ENCODE assay signal across 32 cellular contexts in the genomic region with DNA sequence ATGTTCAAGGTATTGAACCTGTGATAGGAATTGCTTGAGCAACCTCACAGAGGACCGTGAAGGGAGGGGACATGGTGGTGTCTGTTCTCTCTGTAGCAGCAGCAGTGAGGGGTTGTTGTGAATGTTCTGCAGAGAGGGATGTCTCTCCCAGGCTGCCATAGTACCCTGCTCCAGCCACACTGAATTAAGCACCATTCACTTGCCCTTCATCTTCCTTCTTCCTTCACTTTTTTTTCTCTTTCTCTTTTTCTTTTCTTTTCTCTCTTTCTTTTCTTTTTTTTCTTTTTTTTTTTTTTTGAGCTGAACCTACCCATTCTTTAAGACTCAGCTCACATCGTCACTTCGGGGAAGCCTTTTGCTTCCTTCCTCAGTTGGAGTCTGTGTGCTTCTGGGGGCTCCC.
"Had no signal": no experiment of that assay in that cellular context is flagged by ENCODE, and none has a peak within 500 bp of the region (broad histone marks: within the 10 kb centered on the region; RNA-seq: fewer than 3 reads in every experiment).

No MANE protein-coding gene starts in this region.

- H3K9me3 ChIP-seq: adrenal gland, ascending aorta, body of pancreas, breast epithelium had no signal

- H3K4me1 ChIP-seq: adrenal gland, ascending aorta, body of pancreas, breast epithelium had no signal

- H3K4me3 ChIP-seq: adrenal gland, ascending aorta, body of pancreas, breast epithelium, cardiac muscle cell had no signal

- H3K27me3 ChIP-seq: adrenal gland, ascending aorta, body of pancreas, brain microvascular endothelial cell, breast epithelium, cardiac muscle cell had no signal

- H3K27ac ChIP-seq: adrenal gland, ascending aorta, body of pancreas, brain microvascular endothelial cell, breast epithelium, cardiac muscle cell had no signal

- FAIRE-seq: astrocyte, bronchial epithelial cell had no signal

- DNase-seq: activated effector memory CD4-positive, alpha-beta T cell treated with anti-CD3 and anti-CD28 coated beads, Interleukin-2, amount 50 U/mL, for 16 hours; activated effector memory CD4-positive, alpha-beta T cell treated with Interleukin-2 at 50 U/mL for 16 hours; activated gamma-delta T cell; activated gamma-delta T cell treated with Interleukin-2 at 50 U/mL for 16 hours; activated naive CD4-positive, alpha-beta T cell; activated naive CD4-positive, alpha-beta T cell treated with anti-CD3 and anti-CD28 coated beads for 36 hours; activated naive CD4-positive, alpha-beta T cell treated with anti-CD3 and anti-CD28 coated beads, Interleukin-2, amount 10 ng/mL, durations not matched to agents 7 days and 5 days; activated naive CD4-positive, alpha-beta T cell treated with anti-CD3 and anti-CD28 coated beads, Interleukin-2, amount 50 U/mL, for 16 hours; activated naive CD4-positive, alpha-beta T cell treated with Interleukin-2 at 50 U/mL for 16 hours; activated naive CD8-positive, alpha-beta T cell treated with anti-CD3 and anti-CD28 coated beads for 36 hours; activated naive CD8-positive, alpha-beta T cell treated with anti-CD3 and anti-CD28 coated beads, Interleukin-2, amount 10 ng/mL, durations not matched to agents 7 days and 5 days; activated naive CD8-positive, alpha-beta T cell treated with anti-CD3 and anti-CD28 coated beads, Interleukin-2, amount 50 U/mL, for 24 hours; activated T-cell treated with anti-CD3 and anti-CD28 coated beads, Interleukin-2, amount 50 U/mL, for 4 hours; activated T-cell treated with anti-CD3 and anti-CD28 coated beads, Interleukin-2, amount 50 U/mL, for 48 hours; activated T-cell treated with anti-CD3 and anti-CD28 coated beads, Interleukin-2, amount 50 U/mL, for 72 hours; adrenal gland; amniotic stem cell; amygdala; anterior cingulate cortex; aorta; body of pancreas; brain microvascular endothelial cell; caudate nucleus; central memory CD4-positive, alpha-beta T cell; cerebellar nuclear complex had no signal

- H3K36me3 ChIP-seq: adrenal gland, ascending aorta, brain microvascular endothelial cell, breast epithelium, cardiac muscle cell had no signal

- ATAC-seq: activated naive CD4-positive, alpha-beta T cell treated with anti-CD3 and anti-CD28 coated beads, Interleukin-2, amount 50 U/mL, for 72 hours; activated naive CD8-positive, alpha-beta T cell treated with anti-CD3 and anti-CD28 coated beads, Interleukin-2, amount 50 U/mL, for 24 hours; activated T-cell treated with anti-CD3 and anti-CD28 coated beads, Interleukin-2, amount 50 U/mL, for 4 hours; activated T-cell treated with anti-CD3 and anti-CD28 coated beads, Interleukin-2, amount 50 U/mL, for 72 hours; activated T-helper 17 cell treated with anti-CD3 and anti-CD28 coated beads, Interleukin-2, amount 50 U/mL, for 72 hours; body of pancreas had no signal
